In genomic region chr10:24724381-24725228, GRCh38 we compare ENCODE assay signal across 1 cellular context.
TF ChIP-seq lines count a peak whose summit lies in the region.

No MANE protein-coding gene starts in this region.

TF ChIP-seq in K562, 482 proteins besides CTCF, POLR2A, EP300 and RAD21 (continued from another document and continues in another):
- no peak for TF ChIP-seq C11orf30 (IDR thresholded peaks at IDR 0.05; ENCODE audit: low read depth)
- no peak for TF ChIP-seq TCFL5 (CRISPR knock-in tag; conservative IDR thresholded peaks at IDR 0.05)
- no peak for TF ChIP-seq ATF1 (CRISPR knock-in tag; IDR thresholded peaks at IDR 0.05)
- TF ChIP-seq ATF1 (tag; IDR thresholded peaks at IDR 0.05), result peak; percentile 79
- no peak for TF ChIP-seq RCOR1 (IDR thresholded peaks at IDR 0.05; ENCODE audit: borderline replicate concordance in 1 of 2, low read depth in 2 of 2, low read length in 2 of 2)
- TF ChIP-seq REST (CRISPR knock-in tag; IDR thresholded peaks at IDR 0.05; ENCODE audit: low read depth), result 0 out of 2 replicates have a peak, but pooled peaks have one; percentile 28
- no peak for TF ChIP-seq HES1 (IDR thresholded peaks at IDR 0.05; ENCODE audit: low read depth)
- TF ChIP-seq PHF8 (IDR thresholded peaks at IDR 0.05; ENCODE audit: borderline replicate concordance, low read length), result peak; percentile 71; the same call in 1 of the 2 replicates
- TF ChIP-seq ARID3A (IDR thresholded peaks at IDR 0.05; ENCODE audit: borderline replicate concordance, low read depth, low read length), result no peak
- no peak for TF ChIP-seq MLLT1 (IDR thresholded peaks at IDR 0.05)
- peak; percentile 57; the same call in 1 of the 2 replicates for TF ChIP-seq CHD2 (IDR thresholded peaks at IDR 0.05; ENCODE audit: low read depth, low read length)
- no peak for TF ChIP-seq SRSF9 (IDR thresholded peaks at IDR 0.05; ENCODE audit: borderline replicate concordance, low read depth, low read length)
- no peak for TF ChIP-seq SIN3B (IDR thresholded peaks at IDR 0.05; ENCODE audit: low read depth)
- TF ChIP-seq ZNF324 (CRISPR knock-in tag; IDR thresholded peaks at IDR 0.05), result no peak
- no peak for TF ChIP-seq ZBTB2 (IDR thresholded peaks at IDR 0.05)
- peak; percentile 62 for TF ChIP-seq TAF1 (IDR thresholded peaks at IDR 0.05; ENCODE audit: control insufficient read depth, extremely low read depth, insufficient read depth, low read length, severe bottlenecking)
- no peak for TF ChIP-seq NELFE (IDR thresholded peaks at IDR 0.05; ENCODE audit: insufficient read depth, insufficient read length)
- no peak for TF ChIP-seq ZNF592 (IDR thresholded peaks at IDR 0.05)
- no peak for TF ChIP-seq ZNF586 (CRISPR knock-in tag; conservative IDR thresholded peaks at IDR 0.05)
- TF ChIP-seq SMAD2 (IDR thresholded peaks at IDR 0.05; ENCODE audit: low read depth, low read length), result no peak
- TF ChIP-seq SIRT6 (IDR thresholded peaks at IDR 0.05; ENCODE audit: low read depth, low read length), result no peak
- TF ChIP-seq PYGO2 (tag; IDR thresholded peaks at IDR 0.05), result no peak
- no peak for TF ChIP-seq E2F4 (CRISPR knock-in tag; IDR thresholded peaks at IDR 0.05; ENCODE audit: low read depth)
- TF ChIP-seq PTBP1 (IDR thresholded peaks at IDR 0.05; ENCODE audit: low read depth, low read length), result no peak
- TF ChIP-seq LEF1 (IDR thresholded peaks at IDR 0.05), result no peak
- TF ChIP-seq POLR2AphosphoS2 (IDR thresholded peaks at IDR 0.05; ENCODE audit: low read length), result peak; percentile 66; the same call in 1 of the 2 replicates
- TF ChIP-seq POLR2G (IDR thresholded peaks at IDR 0.05; ENCODE audit: low read depth, low read length), result peak; percentile 88
- no peak for TF ChIP-seq ZBTB33 (CRISPR knock-in tag; IDR thresholded peaks at IDR 0.05)
- TF ChIP-seq PPARD (CRISPR knock-in tag; IDR thresholded peaks at IDR 0.05), result no peak
- TF ChIP-seq MYNN (IDR thresholded peaks at IDR 0.05), result no peak
- TF ChIP-seq MYNN (CRISPR knock-in tag; IDR thresholded peaks at IDR 0.05), result no peak
- TF ChIP-seq ZNF639 (CRISPR knock-in tag; conservative IDR thresholded peaks at IDR 0.05 in 1 of 2, IDR thresholded peaks at IDR 0.05 in 1 of 2), result no peak
- no peak for TF ChIP-seq CBX8 (IDR thresholded peaks at IDR 0.05; ENCODE audit: borderline replicate concordance, extremely low read depth, low read depth, low read length, poor library complexity, severe bottlenecking)
- no peak for TF ChIP-seq ADNP (tag; IDR thresholded peaks at IDR 0.05)
- no peak for TF ChIP-seq ZNF696 (CRISPR knock-in tag; conservative IDR thresholded peaks at IDR 0.05)
- TF ChIP-seq ZNF511 (CRISPR knock-in tag; IDR thresholded peaks at IDR 0.05), result no peak
- no peak for TF ChIP-seq ZNF766 (CRISPR knock-in tag; conservative IDR thresholded peaks at IDR 0.05)
- TF ChIP-seq MIER1 (IDR thresholded peaks at IDR 0.05; ENCODE audit: low read depth), result no peak
- no peak for TF ChIP-seq ZNF398 (CRISPR knock-in tag; IDR thresholded peaks at IDR 0.05)
- TF ChIP-seq FOXK2 (conservative IDR thresholded peaks at IDR 0.05 in 1 of 2, IDR thresholded peaks at IDR 0.05 in 1 of 2; ENCODE audit: low read depth in 2 of 2), result no peak; a peak in 1 of 4 replicates
- TF ChIP-seq GTF2F1 (IDR thresholded peaks at IDR 0.05; ENCODE audit: low read depth, low read length), result no peak
- TF ChIP-seq MEF2A (IDR thresholded peaks at IDR 0.05; ENCODE audit: control insufficient read depth, low read depth, low read length), result no peak
